ENCODE assay signal across 1 cellular context in the genomic region with DNA sequence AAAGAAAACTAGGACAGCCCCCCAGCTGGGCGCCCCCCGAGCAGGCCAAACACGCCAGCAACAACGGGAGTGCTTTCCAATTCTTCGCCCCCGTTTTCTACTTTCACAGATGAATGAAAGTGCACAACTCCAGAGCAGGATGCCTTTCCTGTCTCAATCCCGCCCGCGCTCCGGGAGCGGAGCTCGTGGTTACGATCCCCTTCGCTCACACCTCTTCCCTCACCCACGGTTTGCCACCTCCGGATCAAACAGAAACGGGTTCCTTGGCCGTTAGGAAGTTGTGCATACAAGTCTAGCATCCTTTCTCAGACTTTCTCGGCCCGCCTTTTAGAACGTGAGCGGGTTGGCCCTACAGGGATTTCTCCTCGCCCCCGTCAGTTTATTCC.
TF ChIP-seq lines count a peak whose summit lies in the region.

No MANE protein-coding gene starts in this region.

TF ChIP-seq in GM12878, 131 proteins besides CTCF, POLR2A, EP300 and RAD21:
- TF ChIP-seq CREM (IDR thresholded peaks at IDR 0.05; ENCODE audit: low read depth) (0 out of 2 replicates have a peak, but pooled peaks have one; percentile 7), SRF (IDR thresholded peaks at IDR 0.05; ENCODE audit: low read depth in 2 of 2, low read length in 2 of 2) (no peak), BACH1 (IDR thresholded peaks at IDR 0.05; ENCODE audit: borderline replicate concordance) (no peak), BHLHE40 (IDR thresholded peaks at IDR 0.05; ENCODE audit: borderline replicate concordance in 1 of 2, low read depth in 2 of 2, low read length in 1 of 2) (peak in 1 of 2 experiments; percentile 13; a peak in 1 of 4 replicates), ZNF592 (IDR thresholded peaks at IDR 0.05) (no peak), E2F4 (IDR thresholded peaks at IDR 0.05; ENCODE audit: low read depth, low read length) (no peak), ASH2L (IDR thresholded peaks at IDR 0.05; ENCODE audit: borderline replicate concordance, low read depth) (0 out of 2 replicates have a peak, but pooled peaks have one; percentile 54), TAF1 (IDR thresholded peaks at IDR 0.05; ENCODE audit: borderline replicate concordance, low read depth, low read length) (peak; percentile 12; the same call in 1 of the 2 replicates), ZNF207 (IDR thresholded peaks at IDR 0.05; ENCODE audit: borderline replicate concordance) (no peak), IKZF1 (conservative IDR thresholded peaks at IDR 0.05) (peak; percentile 32; the same call in 1 of the 2 replicates)
- TF ChIP-seq, protein P1, sequence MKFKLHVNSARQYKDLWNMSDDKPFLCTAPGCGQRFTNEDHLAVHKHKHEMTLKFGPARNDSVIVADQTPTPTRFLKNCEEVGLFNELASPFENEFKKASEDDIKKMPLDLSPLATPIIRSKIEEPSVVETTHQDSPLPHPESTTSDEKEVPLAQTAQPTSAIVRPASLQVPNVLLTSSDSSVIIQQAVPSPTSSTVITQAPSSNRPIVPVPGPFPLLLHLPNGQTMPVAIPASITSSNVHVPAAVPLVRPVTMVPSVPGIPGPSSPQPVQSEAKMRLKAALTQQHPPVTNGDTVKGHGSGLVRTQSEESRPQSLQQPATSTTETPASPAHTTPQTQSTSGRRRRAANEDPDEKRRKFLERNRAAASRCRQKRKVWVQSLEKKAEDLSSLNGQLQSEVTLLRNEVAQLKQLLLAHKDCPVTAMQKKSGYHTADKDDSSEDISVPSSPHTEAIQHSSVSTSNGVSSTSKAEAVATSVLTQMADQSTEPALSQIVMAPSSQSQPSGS (IDR thresholded peaks at IDR 0.05; ENCODE audit: low read length), result no peak
- TF ChIP-seq, protein P2, sequence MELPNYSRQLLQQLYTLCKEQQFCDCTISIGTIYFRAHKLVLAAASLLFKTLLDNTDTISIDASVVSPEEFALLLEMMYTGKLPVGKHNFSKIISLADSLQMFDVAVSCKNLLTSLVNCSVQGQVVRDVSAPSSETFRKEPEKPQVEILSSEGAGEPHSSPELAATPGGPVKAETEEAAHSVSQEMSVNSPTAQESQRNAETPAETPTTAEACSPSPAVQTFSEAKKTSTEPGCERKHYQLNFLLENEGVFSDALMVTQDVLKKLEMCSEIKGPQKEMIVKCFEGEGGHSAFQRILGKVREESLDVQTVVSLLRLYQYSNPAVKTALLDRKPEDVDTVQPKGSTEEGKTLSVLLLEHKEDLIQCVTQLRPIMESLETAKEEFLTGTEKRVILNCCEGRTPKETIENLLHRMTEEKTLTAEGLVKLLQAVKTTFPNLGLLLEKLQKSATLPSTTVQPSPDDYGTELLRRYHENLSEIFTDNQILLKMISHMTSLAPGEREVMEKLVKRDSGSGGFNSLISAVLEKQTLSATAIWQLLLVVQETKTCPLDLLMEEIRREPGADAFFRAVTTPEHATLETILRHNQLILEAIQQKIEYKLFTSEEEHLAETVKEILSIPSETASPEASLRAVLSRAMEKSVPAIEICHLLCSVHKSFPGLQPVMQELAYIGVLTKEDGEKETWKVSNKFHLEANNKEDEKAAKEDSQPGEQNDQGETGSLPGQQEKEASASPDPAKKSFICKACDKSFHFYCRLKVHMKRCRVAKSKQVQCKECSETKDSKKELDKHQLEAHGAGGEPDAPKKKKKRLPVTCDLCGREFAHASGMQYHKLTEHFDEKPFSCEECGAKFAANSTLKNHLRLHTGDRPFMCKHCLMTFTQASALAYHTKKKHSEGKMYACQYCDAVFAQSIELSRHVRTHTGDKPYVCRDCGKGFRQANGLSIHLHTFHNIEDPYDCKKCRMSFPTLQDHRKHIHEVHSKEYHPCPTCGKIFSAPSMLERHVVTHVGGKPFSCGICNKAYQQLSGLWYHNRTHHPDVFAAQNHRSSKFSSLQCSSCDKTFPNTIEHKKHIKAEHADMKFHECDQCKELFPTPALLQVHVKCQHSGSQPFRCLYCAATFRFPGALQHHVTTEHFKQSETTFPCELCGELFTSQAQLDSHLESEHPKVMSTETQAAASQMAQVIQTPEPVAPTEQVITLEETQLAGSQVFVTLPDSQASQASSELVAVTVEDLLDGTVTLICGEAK (IDR thresholded peaks at IDR 0.05; ENCODE audit: borderline replicate concordance), result no peak
TF ChIP-seq in GM12878: peak in this region for 5.
